8 cellular contexts compared by ENCODE assay signal in the genomic region with DNA sequence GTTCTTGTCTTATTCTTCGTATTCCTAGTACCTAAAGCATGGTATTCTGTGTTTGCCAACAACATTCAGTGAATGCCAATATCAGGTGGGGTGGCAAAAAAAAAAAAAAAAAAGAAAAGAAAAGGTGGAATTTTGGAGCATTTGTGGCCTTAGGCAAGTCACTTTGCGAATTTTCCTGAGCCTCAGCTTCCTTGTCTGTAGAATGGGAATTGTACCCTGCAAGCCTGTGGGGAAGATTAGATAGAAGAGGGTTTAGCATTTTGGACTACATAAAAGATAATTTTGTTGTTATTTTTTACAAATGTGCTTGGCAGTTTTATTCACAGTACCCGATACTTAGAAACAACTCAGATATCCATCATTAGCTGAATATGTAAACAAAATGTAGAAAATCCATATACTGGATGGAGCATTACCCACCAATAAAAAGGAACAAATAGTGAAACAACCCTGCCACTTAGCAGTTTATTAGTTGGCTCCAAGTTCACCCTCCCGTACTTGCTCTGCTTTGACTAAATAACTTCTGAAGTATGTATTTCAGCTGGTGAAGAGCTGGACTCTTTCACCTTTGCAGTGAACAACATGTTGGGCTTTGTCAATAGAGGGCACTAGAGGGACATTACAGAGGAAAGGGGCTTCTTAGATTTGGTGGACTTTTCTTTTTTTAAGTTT. TPM values are rescaled to one million over a fixed set of nuclear protein-coding genes. Genes with fewer than 3 reads are reported as not detected.
A peak's percentile ranks its signal among the peaks of the same experiment; 100 is the strongest.
DNase-seq lines count a peak whose midpoint lies in the region; ATAC-seq, FAIRE-seq and TF ChIP-seq lines count a peak whose summit lies in the region.

No MANE protein-coding gene starts in this region.

- no peaks in the 10 kb centered on the region for H3K9me3 ChIP-seq in A673 (ENCODE audit: low read depth, low read length, poor library complexity, severe bottlenecking)

- POLR2A ChIA-PET in A673 (lab: Charles Lee; ENCODE audit: low non-redundant PET), result no interaction called here

- no peak for FAIRE-seq in GM12891 (lab: Jason Lieb, UNC)

- CTCF ChIA-PET in A673 (lab: Charles Lee), result interaction anchor here (0.6 to 1.0 kb wide), 5 partner anchors 61 to 700 kb away, joined by 3 to 9 read pairs (median 5); a partner anchor contains a TSS

- TF ChIP-seq CTCF in A673 (conservative IDR thresholded peaks at IDR 0.05; ENCODE audit: low read depth, low read length), result peak; percentile 78

- peak; percentile 57 for DNase-seq in A673 (ENCODE audit: low spot score)
- peak; percentile 54 for DNase-seq in GM03348 (ENCODE audit: low spot score)
- peak; percentile 49 to 65 for DNase-seq in NCI-H526 (lab: John Stamatoyannopoulos, UW)
- peak; percentile 74 for DNase-seq in cerebellar cortex (ENCODE audit: low spot score)
- peak; percentile 48 for DNase-seq in medulla oblongata (ENCODE audit: extremely low spot score)
- DNase-seq in GM12891 (ENCODE audit: insufficient read length, low spot score), result no peak
- DNase-seq in HuH-7 (ENCODE audit: low spot score), result no peak

- peaks cover 11% of the 10 kb centered on the region for H3K4me1 ChIP-seq in A673 (ENCODE audit: insufficient read depth, low read length, poor library complexity, severe bottlenecking)

- H3K4me3 ChIP-seq in A673 (ENCODE audit: low read depth, low read length, poor library complexity, severe bottlenecking), result no peak overlapping the region

- no peaks in the 10 kb centered on the region for H3K27me3 ChIP-seq in A673 (replicated peaks; ENCODE audit: insufficient read depth, low read depth, low read length, poor library complexity)

- intact Hi-C loops in A673 (cut with micrococcal nuclease; ENCODE audit: unreplicated experiment), result no loop called here

- no peak overlapping the region for H3K27ac ChIP-seq in A673 (ENCODE audit: low read depth, low read length, poor library complexity, severe bottlenecking)

- H3K36me3 ChIP-seq in A673 (ENCODE audit: insufficient read depth, low read length, poor library complexity, severe bottlenecking), result no peaks in the 10 kb centered on the region

- ATAC-seq in GM19463 (IDR thresholded peaks at IDR 0.05; ENCODE audit: unreplicated experiment), result no peak

- TSS peak; percentile 14 for BruUV-seq in A673 (replicated peaks; lab: Mats Ljungman, UMichigan)

- no peak for TF ChIP-seq POLR2A in GM12891 (IDR thresholded peaks at IDR 0.05; ENCODE audit: low read depth, low read length)

TF ChIP-seq in GM12891, 5 proteins besides CTCF, POLR2A, EP300 and RAD21:
- TF ChIP-seq SPI1 (IDR thresholded peaks at IDR 0.05; ENCODE audit: low read depth, low read length) (no peak), PAX5 (IDR thresholded peaks at IDR 0.05; ENCODE audit: insufficient read depth, low read length, severe bottlenecking) (no peak), POU2F2 (IDR thresholded peaks at IDR 0.05; ENCODE audit: low read depth, low read length) (no peak), POLR2AphosphoS5 (IDR thresholded peaks at IDR 0.05; ENCODE audit: low read depth, low read length) (no peak), TAF1 (IDR thresholded peaks at IDR 0.05; ENCODE audit: low read depth, low read length) (no peak)
TF ChIP-seq in GM12891: peak in this region for 0.

RNA-seq across cellular contexts. Expression of a gene that starts 13.6 kb away (rescaled TPM):
- total RNA-seq in A673 (2021), result 186 and 202 TPM in 2 replicates
- polyA plus RNA-seq in GM12891 (2012; ENCODE audit: low read depth, missing spikeins), result 155 TPM

Comparison
In these comparisons a context has a peak if more than half of its experiments do, and no peak if none do; other contexts are left out.
1. DNase-seq: peak in A673 (single experiment), GM03348 (single experiment), NCI-H526 (2 of 2), cerebellar cortex (single experiment) and medulla oblongata (single experiment); none in GM12891 (single experiment) and HuH-7 (single experiment).